In the genomic region with DNA sequence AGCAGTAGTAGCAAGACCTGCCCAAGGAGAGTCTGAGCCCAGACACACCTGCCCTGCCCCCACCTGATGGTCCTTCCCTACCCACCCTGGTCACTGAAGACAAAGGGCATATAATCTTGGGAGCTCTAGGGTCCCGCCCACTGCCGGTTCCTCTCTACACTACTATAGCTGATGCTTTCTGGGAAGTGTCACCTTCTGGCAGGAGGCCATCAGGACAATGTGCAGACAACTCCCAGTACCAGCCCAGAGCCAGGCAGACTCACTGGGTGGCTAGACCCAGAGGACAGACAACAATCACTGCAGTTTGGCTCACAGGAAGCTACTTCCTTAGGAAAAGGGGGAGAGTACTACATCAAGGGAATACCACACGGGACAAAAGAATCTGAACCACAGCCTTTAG, we compare ENCODE assay signal across 18 cellular contexts.
"Had no signal": no experiment of that assay in that cellular context is flagged by ENCODE, and none has a peak within 500 bp of the region (broad histone marks: within the 10 kb centered on the region; RNA-seq: fewer than 3 reads in every experiment).

No MANE protein-coding gene starts in this region.

- H2AFZ ChIP-seq: neural progenitor cell had no signal

- H3K4me1 ChIP-seq: adrenal gland, neural progenitor cell, right atrium auricular region, suprapubic skin, vagina had no signal

- H3K27me3 ChIP-seq: adrenal gland, neural progenitor cell, right atrium auricular region, suprapubic skin, vagina had no signal

- H3K27ac ChIP-seq: adrenal gland, neural progenitor cell, right atrium auricular region, suprapubic skin, vagina had no signal

- H3K4me2 ChIP-seq: neural progenitor cell had no signal

- H3K36me3 ChIP-seq: adrenal gland, neural progenitor cell, right atrium auricular region, suprapubic skin, vagina had no signal

- H3K9me3 ChIP-seq: adrenal gland, suprapubic skin had no signal

- H3K9ac ChIP-seq: neural progenitor cell had no signal

- DNase-seq: activated CD4-positive, alpha-beta T cell treated with anti-CD3 and anti-CD28 coated beads, Interleukin-2, amount 50 U/mL, for 4 hours; activated gamma-delta T cell treated with Interleukin-2 at 50 U/mL for 16 hours; adrenal gland; cerebellar nuclear complex; effector CD8-positive, alpha-beta T cell; foreskin melanocyte; head of caudate nucleus; kidney glomerular epithelial cell; left ventricle myocardium superior; naive thymus-derived CD4-positive, alpha-beta T cell; stimulated activated CD4-positive, alpha-beta T cell treated with anti-CD3 and anti-CD28 coated beads, Interleukin-2, amount 100 ng/mL, for 48 hours; stimulated activated naive CD8-positive, alpha-beta T cell treated with anti-CD3 and anti-CD28 coated beads, Interleukin-15, amount 100 ng/mL, for 72 hours; trophoblast cell had no signal

- H3K4me3 ChIP-seq: adrenal gland, neural progenitor cell, right atrium auricular region, suprapubic skin, vagina had no signal

- FAIRE-seq: bronchial epithelial cell had no signal
